Comparison of ENCODE assay signal across 8 cellular contexts in genomic region chr11:10302294-10302743, GRCh38. TPM values are rescaled to one million over a fixed set of nuclear protein-coding genes. Genes with fewer than 3 reads are reported as not detected.
DNase-seq lines count a peak whose midpoint lies in the region; ATAC-seq and TF ChIP-seq lines count a peak whose summit lies in the region.

No MANE protein-coding gene starts in this region.

- H3K27ac ChIP-seq in BLaER1 treated with 17β-estradiol and CSF1 and Interleukin-3, amounts not matched to agents 10 nM and 100 nM = peak overlapping the region in 6 of 11 experiments; percentile 51 to 83 (median 65); a peak in 10 of 22 replicates
- peak overlapping the region; percentile 96 to 98 for H3K27ac ChIP-seq in mucosa of rectum (ENCODE audit: low read depth in 2 of 2, low read length in 2 of 2)

- DNase-seq in choroid plexus epithelial cell (ENCODE audit: low read depth) (no peak), NCI-H1930 (lab: John Stamatoyannopoulos, UW) (no peak), H4 (ENCODE audit: low spot score) (no peak)
- no peak for DNase-seq in activated CD8-positive, alpha-beta memory T cell treated with anti-CD3 and anti-CD28 coated beads for 24 hours

- H4K20me1 ChIP-seq in BLaER1 treated with 17β-estradiol and CSF1 and Interleukin-3, amounts not matched to agents 10 nM and 100 nM = peaks cover 20 to 55% (median 31%) of the 10 kb centered on the region in 11 experiments
- no peaks in the 10 kb centered on the region for H4K20me1 ChIP-seq in Loucy (ENCODE audit: insufficient read depth, low read length, poor library complexity, severe bottlenecking)

- peaks cover 0 to 12% (median 0%) of the 10 kb centered on the region in 11 experiments; a peak in 2 of 22 replicates for H3K9me3 ChIP-seq in BLaER1 treated with 17β-estradiol and CSF1 and Interleukin-3, amounts not matched to agents 10 nM and 100 nM (replicated peaks in 1 of 11)
- H3K9me3 ChIP-seq in Loucy (ENCODE audit: insufficient read depth, low read depth, low read length) = no peaks in the 10 kb centered on the region
- no peaks in the 10 kb centered on the region for H3K9me3 ChIP-seq in mucosa of rectum (ENCODE audit: control insufficient read depth in 2 of 2, low read length in 2 of 2)

- peak overlapping the region; percentile 56 to 95 (median 70) for H3K4me3 ChIP-seq in BLaER1 treated with 17β-estradiol and CSF1 and Interleukin-3, amounts not matched to agents 10 nM and 100 nM
- H3K4me3 ChIP-seq in Loucy (ENCODE audit: low read length, poor library complexity, severe bottlenecking) (peak overlapping the region; percentile 83), choroid plexus epithelial cell (ENCODE audit: low read depth, low read length) (peak overlapping the region; percentile 98), mucosa of rectum (ENCODE audit: low read length in 2 of 2) (peak overlapping the region; percentile 94 to 98)

- 0 out of 2 replicates have a peak, but pooled peaks cover 6% of the 10 kb centered on the region for H3F3A ChIP-seq in Loucy (ENCODE audit: low read depth)

- H2AFZ ChIP-seq in Loucy (ENCODE audit: low read length) = peak overlapping the region; percentile 94

- H3K4me1 ChIP-seq in BLaER1 treated with 17β-estradiol and CSF1 and Interleukin-3, amounts not matched to agents 10 nM and 100 nM = peaks cover 23 to 54% (median 52%) of the 10 kb centered on the region in 10 experiments
- H3K4me1 ChIP-seq in Loucy (ENCODE audit: insufficient read depth, low read length, poor library complexity, severe bottlenecking) (peaks cover 41% of the 10 kb centered on the region), mucosa of rectum (ENCODE audit: control insufficient read depth in 2 of 2, insufficient read depth in 2 of 2, low read length in 2 of 2) (peaks cover 33 to 40% of the 10 kb centered on the region in 2 donors)

- no peaks in the 10 kb centered on the region for H3K9me2 ChIP-seq in Loucy (replicated peaks; ENCODE audit: low read depth, low read length)

- peak overlapping the region; percentile 84 to 100 (median 99) for H3K4me2 ChIP-seq in BLaER1 treated with 17β-estradiol and CSF1 and Interleukin-3, amounts not matched to agents 10 nM and 100 nM
- H3K4me2 ChIP-seq in Loucy (ENCODE audit: low read depth, low read length, poor library complexity, severe bottlenecking) = peak overlapping the region; percentile 93

- H3K36me3 ChIP-seq in BLaER1 treated with 17β-estradiol and CSF1 and Interleukin-3, amounts not matched to agents 10 nM and 100 nM = peaks cover 0 to 19% (median 0%) of the 10 kb centered on the region in 11 experiments; a peak in 6 of 22 replicates
- H3K36me3 ChIP-seq in Loucy (ENCODE audit: insufficient read depth, low read length) (no peaks in the 10 kb centered on the region), mucosa of rectum (ENCODE audit: control insufficient read depth in 2 of 2, insufficient read depth in 2 of 2, low read length in 2 of 2) (no peaks in the 10 kb centered on the region)

- peaks cover 55 to 100% (median 99%) of the 10 kb centered on the region in 11 experiments for H3K27me3 ChIP-seq in BLaER1 treated with 17β-estradiol and CSF1 and Interleukin-3, amounts not matched to agents 10 nM and 100 nM
- peaks cover 63% of the 10 kb centered on the region for H3K27me3 ChIP-seq in Loucy (ENCODE audit: insufficient read depth, low read length, poor library complexity, severe bottlenecking)
- H3K27me3 ChIP-seq in mucosa of rectum (ENCODE audit: control insufficient read depth in 2 of 2, insufficient read depth in 2 of 2, low read length in 2 of 2) = no peaks in the 10 kb centered on the region

- peaks cover 25% of the 10 kb centered on the region; the same call in 1 of the 2 replicates for H3K79me2 ChIP-seq in Loucy (ENCODE audit: insufficient read depth, low read length)

- ATAC-seq in GM19023 (IDR thresholded peaks at IDR 0.05; ENCODE audit: unreplicated experiment) = no peak

- TF ChIP-seq CTCF in Loucy (conservative IDR thresholded peaks at IDR 0.05; ENCODE audit: low read length) (no peak), choroid plexus epithelial cell (conservative IDR thresholded peaks at IDR 0.05; ENCODE audit: low read depth, low read length) (no peak)

- H3K9ac ChIP-seq in BLaER1 treated with 17β-estradiol and CSF1 and Interleukin-3, amounts not matched to agents 10 nM and 100 nM = peak overlapping the region in 10 of 11 experiments; percentile 44 to 87 (median 67); a peak in 18 of 22 replicates
- peak overlapping the region; percentile 57 for H3K9ac ChIP-seq in Loucy (ENCODE audit: low read depth, low read length, poor library complexity, severe bottlenecking)
- H3K9ac ChIP-seq in mucosa of rectum (ENCODE audit: low read depth in 1 of 2, low read length in 2 of 2) = peak overlapping the region; percentile 93 to 95

RNA-seq across cellular contexts. Expression of gene ADM, which starts 2.6 kb away (rescaled TPM):
- total RNA-seq in H4 (2014; rRNA removed; shearing (Covaris generic)) = 86.8 and 91.3 TPM in 2 replicates

RNA-seq across cellular contexts. Expression of gene SBF2, which starts 8.3 kb away (rescaled TPM):
- total RNA-seq in H4 (2014; rRNA removed; shearing (Covaris generic)) = 15.2 and 27.0 TPM in 2 replicates
